In genomic region chr22:44211946-44212930, GRCh38 we compare ENCODE assay signal across 16 cellular contexts. TPM values are rescaled to one million over a fixed set of nuclear protein-coding genes. Genes with fewer than 3 reads are reported as not detected.
DNase-seq lines count a peak whose midpoint lies in the region; ATAC-seq and TF ChIP-seq lines count a peak whose summit lies in the region.
"Had no signal": no experiment of that assay in that cellular context is flagged by ENCODE, and none has a peak within 500 bp of the region (broad histone marks: within the 10 kb centered on the region; RNA-seq: fewer than 3 reads in every experiment).

No MANE protein-coding gene starts in this region.

- H3K27ac ChIP-seq in endodermal cell (ENCODE audit: low read depth, low read length) (no peak overlapping the region), osteoblast (ENCODE audit: low read depth, low read length) (no peak overlapping the region), PC-3 (ENCODE audit: low read length) (no peak overlapping the region)
- H3K27ac ChIP-seq: BLaER1 treated with 17β-estradiol and CSF1 and Interleukin-3, amounts not matched to agents 10 nM and 100 nM had no signal

- H3K9ac ChIP-seq in endodermal cell (ENCODE audit: extremely low read depth, low read length, poor library complexity, severe bottlenecking) (no peak overlapping the region), PC-3 (ENCODE audit: low read length) (no peak overlapping the region)
- H3K9ac ChIP-seq: BLaER1 treated with 17β-estradiol and CSF1 and Interleukin-3, amounts not matched to agents 10 nM and 100 nM had no signal

- H3K79me2 ChIP-seq in osteoblast (ENCODE audit: insufficient read depth, low read length) (no peaks in the 10 kb centered on the region), PC-3 (ENCODE audit: low read length) (no peaks in the 10 kb centered on the region)

- 89 to 95% methylated on average over 6 to 12 of the region's 12 CpGs for WGBS in endodermal cell (ENCODE audit: insufficient coverage in 1 of 2, insufficient read length in 1 of 2), 2 experiments

- DNase-seq in AG09319 (ENCODE audit: extremely low read depth, low read depth) (peak; percentile 38), LHCN-M2 (ENCODE audit: low read depth) (peak; percentile 38), endodermal cell (peak; percentile 26), osteoblast (ENCODE audit: insufficient read length, low spot score, missing footprints) (no peak), PC-3 (no peak)
- DNase-seq: activated CD4-positive, alpha-beta T cell treated with anti-CD3 and anti-CD28 coated beads for 36 hours; GDM1; naive thymus-derived CD8-positive, alpha-beta T cell; NCI-H146; stimulated activated CD4-positive, alpha-beta T cell treated with anti-CD3 and anti-CD28 coated beads, Interleukin-12 subunit alpha, Interleukin-12 subunit beta, amount 100 ng/mL, for 4 hours; SW 1271 had no signal

- H3K4me1 Mint-ChIP-seq in endodermal cell: no peaks in the 10 kb centered on the region
- H3K4me1 Mint-ChIP-seq: activated CD4-positive, alpha-beta T cell treated with anti-CD3 and anti-CD28 coated beads for 36 hours had no signal

- H3K27me3 ChIP-seq in endodermal cell (ENCODE audit: control insufficient read depth, insufficient read depth, low read length, poor library complexity, severe bottlenecking) (no peaks in the 10 kb centered on the region), osteoblast (ENCODE audit: insufficient read depth, low read length) (no peaks in the 10 kb centered on the region), PC-3 (ENCODE audit: low read length) (peaks cover 15% of the 10 kb centered on the region)
- H3K27me3 ChIP-seq: BLaER1 treated with 17β-estradiol and CSF1 and Interleukin-3, amounts not matched to agents 10 nM and 100 nM had no signal

- intact Hi-C loops in PC-3 (cut with micrococcal nuclease): no loop called here

- CTCF ChIA-PET in PC-3 (lab: Charles Lee): no interaction called here

- H2AFZ ChIP-seq in osteoblast (ENCODE audit: low read length): peak overlapping the region; percentile 69
- H2AFZ ChIP-seq in PC-3 (ENCODE audit: low read length): no peak overlapping the region

- H3K9me3 ChIP-seq in endodermal cell (ENCODE audit: control insufficient read depth, low read length) (peaks cover 10% of the 10 kb centered on the region), osteoblast (ENCODE audit: low read depth, low read length) (no peaks in the 10 kb centered on the region), PC-3 (ENCODE audit: low read length) (no peaks in the 10 kb centered on the region)

- no peaks in the 10 kb centered on the region for H4K20me1 ChIP-seq in osteoblast (ENCODE audit: insufficient read depth, low read length)
- no peaks in the 10 kb centered on the region for H4K20me1 ChIP-seq in PC-3 (ENCODE audit: low read length)

- BruUV-seq in PC-3 (replicated peaks; lab: Mats Ljungman, UMichigan): no TSS peak

- H3K36me3 ChIP-seq in endodermal cell (ENCODE audit: control insufficient read depth, insufficient read depth, low read length): no peaks in the 10 kb centered on the region
- no peaks in the 10 kb centered on the region for H3K36me3 ChIP-seq in osteoblast (ENCODE audit: insufficient read depth, low read length)
- no peaks in the 10 kb centered on the region for H3K36me3 ChIP-seq in PC-3 (ENCODE audit: low read depth, low read length)
- H3K36me3 ChIP-seq: BLaER1 treated with 17β-estradiol and CSF1 and Interleukin-3, amounts not matched to agents 10 nM and 100 nM had no signal

- POLR2A ChIA-PET in PC-3 (lab: Charles Lee; ENCODE audit: unreplicated experiment): no interaction called here

- no peak overlapping the region for H3K27ac Mint-ChIP-seq in endodermal cell
- H3K27ac Mint-ChIP-seq: activated CD4-positive, alpha-beta T cell treated with anti-CD3 and anti-CD28 coated beads for 36 hours had no signal

- ATAC-seq in GM21529 (IDR thresholded peaks at IDR 0.05; ENCODE audit: unreplicated experiment) (no peak), GM19035 (IDR thresholded peaks at IDR 0.05; ENCODE audit: unreplicated experiment) (no peak), GM19328 (IDR thresholded peaks at IDR 0.05; ENCODE audit: unreplicated experiment) (no peak), PC-3 (no peak)
- ATAC-seq: activated CD4-positive, alpha-beta T cell treated with anti-CD3 and anti-CD28 coated beads for 36 hours; esophagus mucosa; naive thymus-derived CD8-positive, alpha-beta T cell had no signal

- H3K36me3 Mint-ChIP-seq in endodermal cell (ENCODE audit: low read depth): no peaks in the 10 kb centered on the region

- H3K4me2 ChIP-seq in osteoblast (ENCODE audit: insufficient read depth, low read length): peak overlapping the region; percentile 50
- H3K4me2 ChIP-seq in PC-3 (ENCODE audit: low read length): no peak overlapping the region

- no peak overlapping the region for H3K4me3 ChIP-seq in endodermal cell (ENCODE audit: low read length)
- no peak overlapping the region for H3K4me3 ChIP-seq in osteoblast (ENCODE audit: insufficient read depth, low read length)
- no peak overlapping the region for H3K4me3 ChIP-seq in PC-3 (ENCODE audit: low read length)
- H3K4me3 ChIP-seq: BLaER1 treated with 17β-estradiol and CSF1 and Interleukin-3, amounts not matched to agents 10 nM and 100 nM had no signal

- H3F3A ChIP-seq in PC-3 (ENCODE audit: low read length, unreplicated experiment): no peaks in the 10 kb centered on the region

- peaks cover 4% of the 10 kb centered on the region for H3K27me3 Mint-ChIP-seq in endodermal cell (ENCODE audit: insufficient read depth)
- H3K27me3 Mint-ChIP-seq: activated CD4-positive, alpha-beta T cell treated with anti-CD3 and anti-CD28 coated beads for 36 hours; naive thymus-derived CD8-positive, alpha-beta T cell had no signal

- H3K9me3 Mint-ChIP-seq in endodermal cell: peaks cover 8% of the 10 kb centered on the region

- TF ChIP-seq CTCF in AG09319 (IDR thresholded peaks at IDR 0.05; ENCODE audit: low read depth, low read length) (no peak), endodermal cell (conservative IDR thresholded peaks at IDR 0.05) (no peak), osteoblast (IDR thresholded peaks at IDR 0.05; ENCODE audit: extremely low read depth, low read depth, low read length) (no peak), PC-3 (conservative IDR thresholded peaks at IDR 0.05; ENCODE audit: low read depth, low read length) (no peak)

- H3K9me2 ChIP-seq in PC-3 (replicated peaks; ENCODE audit: low read length): no peaks in the 10 kb centered on the region

- H3K4me3 Mint-ChIP-seq in endodermal cell: no peak overlapping the region
- H3K4me3 Mint-ChIP-seq: activated CD4-positive, alpha-beta T cell treated with anti-CD3 and anti-CD28 coated beads for 36 hours had no signal

- no peaks in the 10 kb centered on the region for H3K4me1 ChIP-seq in endodermal cell (ENCODE audit: control insufficient read depth, insufficient read depth, low read length)
- H3K4me1 ChIP-seq in osteoblast (ENCODE audit: insufficient read depth, low read length): peaks cover 21% of the 10 kb centered on the region
- H3K4me1 ChIP-seq in PC-3 (ENCODE audit: insufficient read depth, low read length): no peaks in the 10 kb centered on the region

RNA-seq across cellular contexts. Expression of gene PARVG, which starts 31.5 kb away (rescaled TPM):
- total RNA-seq in LHCN-M2 (2014; rRNA removed): not detected in 2 replicates
- not detected for polyA plus RNA-seq in LHCN-M2 (2012)
- under 1 TPM; 0.11 to 0.44 TPM for total RNA-seq in endodermal cell
- not detected for polyA plus RNA-seq in endodermal cell (2013, experiment 1 of 2)
- 0.21 TPM for polyA plus RNA-seq in endodermal cell (2013, experiment 2 of 2)
- 1.1 and 1.5 TPM in 2 replicates for total RNA-seq in osteoblast
- total RNA-seq in PC-3 (2014; rRNA removed): not detected in 2 replicates

Comparison
In these comparisons a context has a peak if more than half of its experiments do, and no peak if none do; other contexts are left out.
1. DNase-seq: peak in AG09319 (single experiment), LHCN-M2 (single experiment) and endodermal cell (single experiment); none in osteoblast (single experiment) and PC-3 (single experiment).